In the genomic region with DNA sequence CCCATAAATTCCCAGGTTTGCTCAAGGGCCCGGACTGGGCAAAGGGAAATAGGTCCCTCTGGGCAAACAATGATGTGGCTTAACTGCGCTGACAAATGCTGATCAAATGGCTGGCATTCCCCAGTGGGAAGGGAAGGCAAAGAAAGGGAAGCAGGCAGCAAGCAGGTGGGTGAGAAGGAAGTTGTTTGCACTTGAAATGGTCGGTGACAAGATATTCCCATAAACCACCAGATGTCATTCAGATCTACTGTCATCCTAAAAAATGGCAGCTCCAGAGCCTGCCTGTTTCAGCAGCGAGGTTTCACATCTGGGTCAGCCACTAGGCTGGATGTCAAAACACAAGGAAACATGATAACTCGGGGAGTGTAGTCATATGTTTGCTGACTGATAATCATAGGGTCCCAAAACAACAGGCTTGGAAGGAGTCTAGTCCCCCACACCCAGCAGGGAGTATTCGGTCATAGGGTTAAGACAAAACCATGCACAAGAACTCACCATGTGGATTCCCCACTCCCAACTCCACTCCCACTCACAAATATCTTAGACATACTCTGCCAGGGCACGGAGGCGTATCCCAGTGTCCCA, we compare ENCODE assay signal across 1 cellular context.
TF ChIP-seq lines count a peak whose summit lies in the region.

No MANE protein-coding gene starts in this region.

TF ChIP-seq in K562, 482 proteins besides CTCF, POLR2A, EP300 and RAD21 (continued from another document and continues in another):
- TF ChIP-seq, protein P1, sequence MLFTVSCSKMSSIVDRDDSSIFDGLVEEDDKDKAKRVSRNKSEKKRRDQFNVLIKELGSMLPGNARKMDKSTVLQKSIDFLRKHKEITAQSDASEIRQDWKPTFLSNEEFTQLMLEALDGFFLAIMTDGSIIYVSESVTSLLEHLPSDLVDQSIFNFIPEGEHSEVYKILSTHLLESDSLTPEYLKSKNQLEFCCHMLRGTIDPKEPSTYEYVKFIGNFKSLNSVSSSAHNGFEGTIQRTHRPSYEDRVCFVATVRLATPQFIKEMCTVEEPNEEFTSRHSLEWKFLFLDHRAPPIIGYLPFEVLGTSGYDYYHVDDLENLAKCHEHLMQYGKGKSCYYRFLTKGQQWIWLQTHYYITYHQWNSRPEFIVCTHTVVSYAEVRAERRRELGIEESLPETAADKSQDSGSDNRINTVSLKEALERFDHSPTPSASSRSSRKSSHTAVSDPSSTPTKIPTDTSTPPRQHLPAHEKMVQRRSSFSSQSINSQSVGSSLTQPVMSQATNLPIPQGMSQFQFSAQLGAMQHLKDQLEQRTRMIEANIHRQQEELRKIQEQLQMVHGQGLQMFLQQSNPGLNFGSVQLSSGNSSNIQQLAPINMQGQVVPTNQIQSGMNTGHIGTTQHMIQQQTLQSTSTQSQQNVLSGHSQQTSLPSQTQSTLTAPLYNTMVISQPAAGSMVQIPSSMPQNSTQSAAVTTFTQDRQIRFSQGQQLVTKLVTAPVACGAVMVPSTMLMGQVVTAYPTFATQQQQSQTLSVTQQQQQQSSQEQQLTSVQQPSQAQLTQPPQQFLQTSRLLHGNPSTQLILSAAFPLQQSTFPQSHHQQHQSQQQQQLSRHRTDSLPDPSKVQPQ (CRISPR knock-in tag; IDR thresholded peaks at IDR 0.05; ENCODE audit: borderline replicate concordance): no peak
- no peak for TF ChIP-seq FOXA1 (IDR thresholded peaks at IDR 0.05; ENCODE audit: borderline replicate concordance)
- no peak for TF ChIP-seq ZKSCAN1 (IDR thresholded peaks at IDR 0.05; ENCODE audit: low read depth, low read length)
- TF ChIP-seq, protein P2, sequence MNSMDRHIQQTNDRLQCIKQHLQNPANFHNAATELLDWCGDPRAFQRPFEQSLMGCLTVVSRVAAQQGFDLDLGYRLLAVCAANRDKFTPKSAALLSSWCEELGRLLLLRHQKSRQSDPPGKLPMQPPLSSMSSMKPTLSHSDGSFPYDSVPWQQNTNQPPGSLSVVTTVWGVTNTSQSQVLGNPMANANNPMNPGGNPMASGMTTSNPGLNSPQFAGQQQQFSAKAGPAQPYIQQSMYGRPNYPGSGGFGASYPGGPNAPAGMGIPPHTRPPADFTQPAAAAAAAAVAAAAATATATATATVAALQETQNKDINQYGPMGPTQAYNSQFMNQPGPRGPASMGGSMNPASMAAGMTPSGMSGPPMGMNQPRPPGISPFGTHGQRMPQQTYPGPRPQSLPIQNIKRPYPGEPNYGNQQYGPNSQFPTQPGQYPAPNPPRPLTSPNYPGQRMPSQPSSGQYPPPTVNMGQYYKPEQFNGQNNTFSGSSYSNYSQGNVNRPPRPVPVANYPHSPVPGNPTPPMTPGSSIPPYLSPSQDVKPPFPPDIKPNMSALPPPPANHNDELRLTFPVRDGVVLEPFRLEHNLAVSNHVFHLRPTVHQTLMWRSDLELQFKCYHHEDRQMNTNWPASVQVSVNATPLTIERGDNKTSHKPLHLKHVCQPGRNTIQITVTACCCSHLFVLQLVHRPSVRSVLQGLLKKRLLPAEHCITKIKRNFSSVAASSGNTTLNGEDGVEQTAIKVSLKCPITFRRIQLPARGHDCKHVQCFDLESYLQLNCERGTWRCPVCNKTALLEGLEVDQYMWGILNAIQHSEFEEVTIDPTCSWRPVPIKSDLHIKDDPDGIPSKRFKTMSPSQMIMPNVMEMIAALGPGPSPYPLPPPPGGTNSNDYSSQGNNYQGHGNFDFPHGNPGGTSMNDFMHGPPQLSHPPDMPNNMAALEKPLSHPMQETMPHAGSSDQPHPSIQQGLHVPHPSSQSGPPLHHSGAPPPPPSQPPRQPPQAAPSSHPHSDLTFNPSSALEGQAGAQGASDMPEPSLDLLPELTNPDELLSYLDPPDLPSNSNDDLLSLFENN (IDR thresholded peaks at IDR 0.05; ENCODE audit: low read depth in 2 of 2, low read length in 2 of 2): no peak
- no peak for TF ChIP-seq GTF2F1 (IDR thresholded peaks at IDR 0.05; ENCODE audit: low read depth, low read length)
- no peak for TF ChIP-seq NR1H2 (CRISPR knock-in tag; IDR thresholded peaks at IDR 0.05)
- no peak for TF ChIP-seq PHF8 (IDR thresholded peaks at IDR 0.05; ENCODE audit: borderline replicate concordance, low read length)
- TF ChIP-seq PCBP2 (IDR thresholded peaks at IDR 0.05; ENCODE audit: low read depth, low read length, poor library complexity, severe bottlenecking): no peak
- no peak for TF ChIP-seq POLR2H (tag; IDR thresholded peaks at IDR 0.05; ENCODE audit: low read depth)
- TF ChIP-seq HNRNPLL (IDR thresholded peaks at IDR 0.05; ENCODE audit: low read depth, low read length, poor library complexity, severe bottlenecking): no peak
- TF ChIP-seq MAFK (IDR thresholded peaks at IDR 0.05; ENCODE audit: low read length): no peak
- TF ChIP-seq ZBTB8A (IDR thresholded peaks at IDR 0.05; ENCODE audit: partially characterized antibody): no peak
- TF ChIP-seq GABPB2 (CRISPR knock-in tag; conservative IDR thresholded peaks at IDR 0.05): no peak
- TF ChIP-seq MIER1 (IDR thresholded peaks at IDR 0.05; ENCODE audit: low read depth): no peak
- TF ChIP-seq, protein P3, sequence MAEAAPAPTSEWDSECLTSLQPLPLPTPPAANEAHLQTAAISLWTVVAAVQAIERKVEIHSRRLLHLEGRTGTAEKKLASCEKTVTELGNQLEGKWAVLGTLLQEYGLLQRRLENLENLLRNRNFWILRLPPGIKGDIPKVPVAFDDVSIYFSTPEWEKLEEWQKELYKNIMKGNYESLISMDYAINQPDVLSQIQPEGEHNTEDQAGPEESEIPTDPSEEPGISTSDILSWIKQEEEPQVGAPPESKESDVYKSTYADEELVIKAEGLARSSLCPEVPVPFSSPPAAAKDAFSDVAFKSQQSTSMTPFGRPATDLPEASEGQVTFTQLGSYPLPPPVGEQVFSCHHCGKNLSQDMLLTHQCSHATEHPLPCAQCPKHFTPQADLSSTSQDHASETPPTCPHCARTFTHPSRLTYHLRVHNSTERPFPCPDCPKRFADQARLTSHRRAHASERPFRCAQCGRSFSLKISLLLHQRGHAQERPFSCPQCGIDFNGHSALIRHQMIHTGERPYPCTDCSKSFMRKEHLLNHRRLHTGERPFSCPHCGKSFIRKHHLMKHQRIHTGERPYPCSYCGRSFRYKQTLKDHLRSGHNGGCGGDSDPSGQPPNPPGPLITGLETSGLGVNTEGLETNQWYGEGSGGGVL (CRISPR knock-in tag; IDR thresholded peaks at IDR 0.05): no peak
- TF ChIP-seq POLR2AphosphoS2 (IDR thresholded peaks at IDR 0.05; ENCODE audit: low read length): no peak
- TF ChIP-seq MCM7 (IDR thresholded peaks at IDR 0.05): no peak
- TF ChIP-seq KAT7 (CRISPR knock-in tag; IDR thresholded peaks at IDR 0.05; ENCODE audit: borderline replicate concordance): no peak
- TF ChIP-seq TRIM28 (IDR thresholded peaks at IDR 0.05): no peak
- no peak for TF ChIP-seq MCM2 (IDR thresholded peaks at IDR 0.05; ENCODE audit: low read depth)
- TF ChIP-seq, protein P4, sequence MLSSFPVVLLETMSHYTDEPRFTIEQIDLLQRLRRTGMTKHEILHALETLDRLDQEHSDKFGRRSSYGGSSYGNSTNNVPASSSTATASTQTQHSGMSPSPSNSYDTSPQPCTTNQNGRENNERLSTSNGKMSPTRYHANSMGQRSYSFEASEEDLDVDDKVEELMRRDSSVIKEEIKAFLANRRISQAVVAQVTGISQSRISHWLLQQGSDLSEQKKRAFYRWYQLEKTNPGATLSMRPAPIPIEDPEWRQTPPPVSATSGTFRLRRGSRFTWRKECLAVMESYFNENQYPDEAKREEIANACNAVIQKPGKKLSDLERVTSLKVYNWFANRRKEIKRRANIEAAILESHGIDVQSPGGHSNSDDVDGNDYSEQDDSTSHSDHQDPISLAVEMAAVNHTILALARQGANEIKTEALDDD (IDR thresholded peaks at IDR 0.05): peak; percentile 71; the same call in 1 of the 2 replicates
- TF ChIP-seq ZFP36 (IDR thresholded peaks at IDR 0.05; ENCODE audit: low read depth, low read length, partially characterized antibody): no peak
- TF ChIP-seq, protein P5, sequence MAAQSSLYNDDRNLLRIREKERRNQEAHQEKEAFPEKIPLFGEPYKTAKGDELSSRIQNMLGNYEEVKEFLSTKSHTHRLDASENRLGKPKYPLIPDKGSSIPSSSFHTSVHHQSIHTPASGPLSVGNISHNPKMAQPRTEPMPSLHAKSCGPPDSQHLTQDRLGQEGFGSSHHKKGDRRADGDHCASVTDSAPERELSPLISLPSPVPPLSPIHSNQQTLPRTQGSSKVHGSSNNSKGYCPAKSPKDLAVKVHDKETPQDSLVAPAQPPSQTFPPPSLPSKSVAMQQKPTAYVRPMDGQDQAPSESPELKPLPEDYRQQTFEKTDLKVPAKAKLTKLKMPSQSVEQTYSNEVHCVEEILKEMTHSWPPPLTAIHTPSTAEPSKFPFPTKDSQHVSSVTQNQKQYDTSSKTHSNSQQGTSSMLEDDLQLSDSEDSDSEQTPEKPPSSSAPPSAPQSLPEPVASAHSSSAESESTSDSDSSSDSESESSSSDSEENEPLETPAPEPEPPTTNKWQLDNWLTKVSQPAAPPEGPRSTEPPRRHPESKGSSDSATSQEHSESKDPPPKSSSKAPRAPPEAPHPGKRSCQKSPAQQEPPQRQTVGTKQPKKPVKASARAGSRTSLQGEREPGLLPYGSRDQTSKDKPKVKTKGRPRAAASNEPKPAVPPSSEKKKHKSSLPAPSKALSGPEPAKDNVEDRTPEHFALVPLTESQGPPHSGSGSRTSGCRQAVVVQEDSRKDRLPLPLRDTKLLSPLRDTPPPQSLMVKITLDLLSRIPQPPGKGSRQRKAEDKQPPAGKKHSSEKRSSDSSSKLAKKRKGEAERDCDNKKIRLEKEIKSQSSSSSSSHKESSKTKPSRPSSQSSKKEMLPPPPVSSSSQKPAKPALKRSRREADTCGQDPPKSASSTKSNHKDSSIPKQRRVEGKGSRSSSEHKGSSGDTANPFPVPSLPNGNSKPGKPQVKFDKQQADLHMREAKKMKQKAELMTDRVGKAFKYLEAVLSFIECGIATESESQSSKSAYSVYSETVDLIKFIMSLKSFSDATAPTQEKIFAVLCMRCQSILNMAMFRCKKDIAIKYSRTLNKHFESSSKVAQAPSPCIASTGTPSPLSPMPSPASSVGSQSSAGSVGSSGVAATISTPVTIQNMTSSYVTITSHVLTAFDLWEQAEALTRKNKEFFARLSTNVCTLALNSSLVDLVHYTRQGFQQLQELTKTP (IDR thresholded peaks at IDR 0.05; ENCODE audit: low read depth in 1 of 2, partially characterized antibody in 2 of 2): no peak
- no peak for TF ChIP-seq GABPA (tag; conservative IDR thresholded peaks at IDR 0.05; ENCODE audit: low read depth)
- no peak for TF ChIP-seq KAT8 (IDR thresholded peaks at IDR 0.05; ENCODE audit: low read depth)
- TF ChIP-seq, protein P6, sequence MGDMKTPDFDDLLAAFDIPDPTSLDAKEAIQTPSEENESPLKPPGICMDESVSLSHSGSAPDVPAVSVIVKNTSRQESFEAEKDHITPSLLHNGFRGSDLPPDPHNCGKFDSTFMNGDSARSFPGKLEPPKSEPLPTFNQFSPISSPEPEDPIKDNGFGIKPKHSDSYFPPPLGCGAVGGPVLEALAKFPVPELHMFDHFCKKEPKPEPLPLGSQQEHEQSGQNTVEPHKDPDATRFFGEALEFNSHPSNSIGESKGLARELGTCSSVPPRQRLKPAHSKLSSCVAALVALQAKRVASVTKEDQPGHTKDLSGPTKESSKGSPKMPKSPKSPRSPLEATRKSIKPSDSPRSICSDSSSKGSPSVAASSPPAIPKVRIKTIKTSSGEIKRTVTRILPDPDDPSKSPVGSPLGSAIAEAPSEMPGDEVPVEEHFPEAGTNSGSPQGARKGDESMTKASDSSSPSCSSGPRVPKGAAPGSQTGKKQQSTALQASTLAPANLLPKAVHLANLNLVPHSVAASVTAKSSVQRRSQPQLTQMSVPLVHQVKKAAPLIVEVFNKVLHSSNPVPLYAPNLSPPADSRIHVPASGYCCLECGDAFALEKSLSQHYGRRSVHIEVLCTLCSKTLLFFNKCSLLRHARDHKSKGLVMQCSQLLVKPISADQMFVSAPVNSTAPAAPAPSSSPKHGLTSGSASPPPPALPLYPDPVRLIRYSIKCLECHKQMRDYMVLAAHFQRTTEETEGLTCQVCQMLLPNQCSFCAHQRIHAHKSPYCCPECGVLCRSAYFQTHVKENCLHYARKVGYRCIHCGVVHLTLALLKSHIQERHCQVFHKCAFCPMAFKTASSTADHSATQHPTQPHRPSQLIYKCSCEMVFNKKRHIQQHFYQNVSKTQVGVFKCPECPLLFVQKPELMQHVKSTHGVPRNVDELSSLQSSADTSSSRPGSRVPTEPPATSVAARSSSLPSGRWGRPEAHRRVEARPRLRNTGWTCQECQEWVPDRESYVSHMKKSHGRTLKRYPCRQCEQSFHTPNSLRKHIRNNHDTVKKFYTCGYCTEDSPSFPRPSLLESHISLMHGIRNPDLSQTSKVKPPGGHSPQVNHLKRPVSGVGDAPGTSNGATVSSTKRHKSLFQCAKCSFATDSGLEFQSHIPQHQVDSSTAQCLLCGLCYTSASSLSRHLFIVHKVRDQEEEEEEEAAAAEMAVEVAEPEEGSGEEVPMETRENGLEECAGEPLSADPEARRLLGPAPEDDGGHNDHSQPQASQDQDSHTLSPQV (IDR thresholded peaks at IDR 0.05): peak; percentile 89
- TF ChIP-seq TARDBP (IDR thresholded peaks at IDR 0.05): no peak
- TF ChIP-seq RCOR1 (IDR thresholded peaks at IDR 0.05; ENCODE audit: borderline replicate concordance in 1 of 2, low read depth in 2 of 2, low read length in 2 of 2): peak in 1 of 2 experiments; percentile 80; a peak in 2 of 4 replicates
- no peak for TF ChIP-seq NCOA1 (IDR thresholded peaks at IDR 0.05; ENCODE audit: low read depth)
- TF ChIP-seq ASH1L (IDR thresholded peaks at IDR 0.05; ENCODE audit: borderline replicate concordance, low read depth, partially characterized antibody): no peak
- TF ChIP-seq NFXL1 (CRISPR knock-in tag; IDR thresholded peaks at IDR 0.05): no peak
- no peak for TF ChIP-seq MTF1 (CRISPR knock-in tag; IDR thresholded peaks at IDR 0.05; ENCODE audit: borderline replicate concordance)
- TF ChIP-seq, protein P7, sequence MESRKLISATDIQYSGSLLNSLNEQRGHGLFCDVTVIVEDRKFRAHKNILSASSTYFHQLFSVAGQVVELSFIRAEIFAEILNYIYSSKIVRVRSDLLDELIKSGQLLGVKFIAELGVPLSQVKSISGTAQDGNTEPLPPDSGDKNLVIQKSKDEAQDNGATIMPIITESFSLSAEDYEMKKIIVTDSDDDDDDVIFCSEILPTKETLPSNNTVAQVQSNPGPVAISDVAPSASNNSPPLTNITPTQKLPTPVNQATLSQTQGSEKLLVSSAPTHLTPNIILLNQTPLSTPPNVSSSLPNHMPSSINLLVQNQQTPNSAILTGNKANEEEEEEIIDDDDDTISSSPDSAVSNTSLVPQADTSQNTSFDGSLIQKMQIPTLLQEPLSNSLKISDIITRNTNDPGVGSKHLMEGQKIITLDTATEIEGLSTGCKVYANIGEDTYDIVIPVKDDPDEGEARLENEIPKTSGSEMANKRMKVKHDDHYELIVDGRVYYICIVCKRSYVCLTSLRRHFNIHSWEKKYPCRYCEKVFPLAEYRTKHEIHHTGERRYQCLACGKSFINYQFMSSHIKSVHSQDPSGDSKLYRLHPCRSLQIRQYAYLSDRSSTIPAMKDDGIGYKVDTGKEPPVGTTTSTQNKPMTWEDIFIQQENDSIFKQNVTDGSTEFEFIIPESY (CRISPR knock-in tag; IDR thresholded peaks at IDR 0.05): no peak
- TF ChIP-seq ARNT (IDR thresholded peaks at IDR 0.05): no peak
- TF ChIP-seq MYC (IDR thresholded peaks at IDR 0.05; ENCODE audit: low read depth, low read length): 0 out of 2 replicates have a peak, but pooled peaks have one; percentile 11
- no peak for TF ChIP-seq MYC (CRISPR knock-in tag; IDR thresholded peaks at IDR 0.05; ENCODE audit: borderline replicate concordance, low read depth)
- 0 out of 2 replicates have a peak, but pooled peaks have one; percentile 53 for TF ChIP-seq ZNF197 (CRISPR knock-in tag; IDR thresholded peaks at IDR 0.05; ENCODE audit: low read depth)
- TF ChIP-seq NONO (IDR thresholded peaks at IDR 0.05; ENCODE audit: low read depth in 2 of 2, low read length in 1 of 2): no peak
- TF ChIP-seq ZNF696 (CRISPR knock-in tag; conservative IDR thresholded peaks at IDR 0.05): no peak
- no peak for TF ChIP-seq GATAD2B (IDR thresholded peaks at IDR 0.05; ENCODE audit: borderline replicate concordance)
